Comparison of ENCODE assay signal across 8 cellular contexts in genomic region chr2:177552414-177553175, GRCh38.
DNase-seq lines count a peak whose midpoint lies in the region; ATAC-seq and TF ChIP-seq lines count a peak whose summit lies in the region.

No MANE protein-coding gene starts in this region.

- peak; percentile 88 to 92 for DNase-seq in NCI-H1930 (lab: John Stamatoyannopoulos, UW)
- DNase-seq in T-helper 9 cell: peak; percentile 83
- peak; percentile 73 for DNase-seq in astrocyte of the cerebellum (ENCODE audit: low read depth)
- peak; percentile 94 for DNase-seq in hepatocyte (ENCODE audit: low spot score)
- peak in 1 of 2 donors; percentile 91 for DNase-seq in vagina (ENCODE audit: extremely low spot score in 2 of 2)

- no peaks in the 10 kb centered on the region for H3K9me2 ChIP-seq in hepatocyte (replicated peaks; ENCODE audit: insufficient read depth)

- peak overlapping the region; percentile 76 for H2AFZ ChIP-seq in hepatocyte

- H3K9me3 ChIP-seq in hepatocyte (ENCODE audit: low read depth) (no peaks in the 10 kb centered on the region), vagina (no peaks in the 10 kb centered on the region)

- no peak for TF ChIP-seq CTCF in astrocyte of the cerebellum (IDR thresholded peaks at IDR 0.05; ENCODE audit: low read depth, low read length, missing control alignments)
- no peak for TF ChIP-seq CTCF in hepatocyte (IDR thresholded peaks at IDR 0.05; ENCODE audit: poor library complexity)
- no peak for TF ChIP-seq CTCF in vagina (IDR thresholded peaks at IDR 0.05)

- 2% methylated on average over 65 of the region's 65 CpGs for WGBS in hepatocyte (ENCODE audit: low lambda C conversion rate, missing lambda C conversion rate)

- no peak for TF ChIP-seq POLR2A in vagina (IDR thresholded peaks at IDR 0.05)

- peak overlapping the region; percentile 26 for H3K9ac ChIP-seq in rectal smooth muscle tissue (ENCODE audit: low read length)

- no peaks in the 10 kb centered on the region for H3K36me3 ChIP-seq in hepatocyte (replicated peaks; ENCODE audit: insufficient read depth, low read depth)
- H3K36me3 ChIP-seq in rectal smooth muscle tissue (ENCODE audit: control insufficient read depth, insufficient read depth, low read length): no peaks in the 10 kb centered on the region
- no peaks in the 10 kb centered on the region for H3K36me3 ChIP-seq in vagina

- H3K79me2 ChIP-seq in hepatocyte: no peaks in the 10 kb centered on the region

- peak overlapping the region; percentile 78 for H3K4me2 ChIP-seq in hepatocyte

- intact Hi-C loops in vagina (cut with DNase I): no loop called here

- ATAC-seq in GM18511 (IDR thresholded peaks at IDR 0.05; ENCODE audit: unreplicated experiment) (peak; percentile 97), HG02973 (IDR thresholded peaks at IDR 0.05; ENCODE audit: unreplicated experiment) (peak; percentile 94)

- H3K4me1 ChIP-seq in hepatocyte (ENCODE audit: insufficient read depth) (no peaks in the 10 kb centered on the region), rectal smooth muscle tissue (ENCODE audit: control insufficient read depth, insufficient read depth, low read length) (peaks cover 12% of the 10 kb centered on the region), vagina (peaks cover 7% of the 10 kb centered on the region)

- no peaks in the 10 kb centered on the region for H4K20me1 ChIP-seq in hepatocyte (ENCODE audit: insufficient read depth, poor library complexity, severe bottlenecking)

- in situ Hi-C loops in astrocyte of the cerebellum (cut with HindIII; ENCODE audit: low sequenced_read_pairs): no loop called here

- no peaks in the 10 kb centered on the region for H3K27me3 ChIP-seq in hepatocyte
- H3K27me3 ChIP-seq in rectal smooth muscle tissue (ENCODE audit: control insufficient read depth, insufficient read depth, low read length): no peaks in the 10 kb centered on the region
- H3K27me3 ChIP-seq in vagina: no peaks in the 10 kb centered on the region

- H3K4me3 ChIP-seq in astrocyte of the cerebellum (ENCODE audit: low read depth, low read length) (peak overlapping the region; percentile 80), hepatocyte (peak overlapping the region; percentile 48), rectal smooth muscle tissue (ENCODE audit: low read length) (peak overlapping the region; percentile 97), vagina (peak overlapping the region; percentile 78 to 83)

- H3K27ac ChIP-seq in hepatocyte (peak overlapping the region; percentile 97), rectal smooth muscle tissue (ENCODE audit: low read depth, low read length) (peak overlapping the region; percentile 83), vagina (peak overlapping the region; percentile 79)
